In the genomic region with DNA sequence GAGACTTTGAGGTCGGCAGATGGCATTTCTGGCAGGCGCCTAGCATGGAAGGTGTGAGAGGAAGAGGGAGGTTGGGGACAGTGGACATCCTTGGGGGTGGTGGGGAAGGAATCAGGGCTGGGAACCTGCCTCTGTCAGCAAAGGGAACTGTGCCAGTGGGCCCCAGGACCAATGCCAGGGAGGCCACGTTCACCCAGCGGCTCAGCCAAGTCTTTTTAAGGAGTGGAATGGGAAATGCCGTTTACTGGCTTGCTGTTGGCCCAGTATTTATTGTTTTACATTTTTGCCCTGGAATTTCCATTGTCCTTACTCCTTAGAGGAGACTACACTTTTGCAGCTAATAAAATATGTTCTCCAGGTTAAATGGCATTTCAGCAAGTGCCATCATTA, we compare ENCODE assay signal across 1 cellular context.
TF ChIP-seq lines count a peak whose summit lies in the region.

No MANE protein-coding gene starts in this region.

TF ChIP-seq in SK-N-SH, 30 proteins besides CTCF, POLR2A, EP300 and RAD21 (continued from another document):
- TF ChIP-seq, protein P1, sequence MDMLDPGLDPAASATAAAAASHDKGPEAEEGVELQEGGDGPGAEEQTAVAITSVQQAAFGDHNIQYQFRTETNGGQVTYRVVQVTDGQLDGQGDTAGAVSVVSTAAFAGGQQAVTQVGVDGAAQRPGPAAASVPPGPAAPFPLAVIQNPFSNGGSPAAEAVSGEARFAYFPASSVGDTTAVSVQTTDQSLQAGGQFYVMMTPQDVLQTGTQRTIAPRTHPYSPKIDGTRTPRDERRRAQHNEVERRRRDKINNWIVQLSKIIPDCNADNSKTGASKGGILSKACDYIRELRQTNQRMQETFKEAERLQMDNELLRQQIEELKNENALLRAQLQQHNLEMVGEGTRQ (IDR thresholded peaks at IDR 0.05; ENCODE audit: borderline replicate concordance, low read depth, low read length): no peak
